3 cellular contexts compared by ENCODE assay signal in the genomic region with DNA sequence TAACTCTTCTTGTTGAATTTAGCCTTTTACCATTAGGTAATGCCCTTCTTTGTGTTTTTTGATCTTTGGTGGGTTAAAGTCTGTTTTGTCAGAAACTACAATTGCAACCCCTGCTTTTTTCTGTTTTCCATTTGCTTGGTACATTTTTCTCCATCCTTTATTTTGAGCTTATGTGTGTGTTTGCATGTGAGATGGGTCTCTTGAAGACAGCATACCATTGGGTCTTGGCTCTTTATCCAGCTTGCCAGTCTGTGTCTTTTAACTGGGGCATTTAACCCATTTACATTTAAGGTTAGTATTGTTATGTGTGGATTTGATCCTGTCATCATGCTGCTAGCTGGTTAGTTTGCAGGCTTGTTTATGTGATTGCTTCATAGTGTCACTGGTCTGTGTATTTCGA.
DNase-seq lines count a peak whose midpoint lies in the region; ATAC-seq, FAIRE-seq and TF ChIP-seq lines count a peak whose summit lies in the region.
"Not testable (repeated sequence)": the region's sequence is repeated elsewhere in the genome, so short reads cannot be mapped to it uniquely, and the experiment has no call there.

No MANE protein-coding gene starts in this region.

- not testable (repeated sequence) for H3K4me1 ChIP-seq in HEK293 (ENCODE audit: control insufficient read depth, insufficient read depth, low read length); K562 (replicated peaks in 1 of 2; ENCODE audit: control insufficient read depth in 2 of 2, insufficient read depth in 2 of 2, low read length in 2 of 2)

- not testable (repeated sequence) for TF ChIP-seq RAD21 in K562 (CRISPR knock-in tag; conservative IDR thresholded peaks at IDR 0.05 in 1 of 2, IDR thresholded peaks at IDR 0.05 in 1 of 2)

- H3K27ac ChIP-seq in HEK293 (ENCODE audit: extremely low read depth, low read depth, low read length); K562 (ENCODE audit: extremely low read depth, low read depth, low read length): not testable (repeated sequence)

- peaks cover 40% of the 10 kb centered on the region for H3K9me3 Mint-ChIP-seq in activated naive CD8-positive, alpha-beta T cell treated with anti-CD3 and anti-CD28 coated beads for 36 hours

- not testable (repeated sequence) for H3K9me3 ChIP-seq in HEK293 (ENCODE audit: control insufficient read depth, insufficient read depth, low read depth, low read length); K562 (replicated peaks; ENCODE audit: control insufficient read depth, insufficient read depth, low read depth, low read length)

- not testable (repeated sequence) for H3K9me1 ChIP-seq in K562 (ENCODE audit: control insufficient read depth, insufficient read depth, low read length)

- WGBS in K562 (ENCODE audit: insufficient coverage, low coverage, missing lambda C conversion rate), result 0% methylated on average over 1 of the region's 1 CpG

- H3K27me3 Mint-ChIP-seq in activated naive CD8-positive, alpha-beta T cell treated with anti-CD3 and anti-CD28 coated beads for 36 hours, result not testable (repeated sequence)

- not testable (repeated sequence) for H3K27me3 ChIP-seq in K562 (ENCODE audit: control insufficient read depth in 2 of 2, insufficient read depth in 2 of 2, low read length in 2 of 2)

- H2AFZ ChIP-seq in K562 (ENCODE audit: low read depth, low read length), result not testable (repeated sequence)

- H3K79me2 ChIP-seq in K562 (ENCODE audit: control insufficient read depth, insufficient read depth, low read length), result not testable (repeated sequence)

- DNase-seq in activated naive CD8-positive, alpha-beta T cell treated with anti-CD3 and anti-CD28 coated beads for 36 hours; K562 (ENCODE audit: extremely low read depth in 1 of 4, low spot score in 3 of 4): not testable (repeated sequence)

- FAIRE-seq in K562 (lab: Jason Lieb, UNC), result not testable (repeated sequence)

- H4K20me1 ChIP-seq in K562 (replicated peaks; ENCODE audit: control insufficient read depth, insufficient read depth, low read length), result not testable (repeated sequence)

- H3K4me2 ChIP-seq in K562 (ENCODE audit: insufficient read depth, low read length), result not testable (repeated sequence)

- not testable (repeated sequence) for TF ChIP-seq POLR2A in K562 (conservative IDR thresholded peaks at IDR 0.05)

- ATAC-seq in K562, result not testable (repeated sequence)

- not testable (repeated sequence) for H3K9ac ChIP-seq in K562 (ENCODE audit: insufficient read depth in 1 of 2, low read depth in 2 of 2, low read length in 2 of 2)

- H3K4me3 ChIP-seq in HEK293 (ENCODE audit: low read depth, low read length); K562: not testable (repeated sequence)

- H3K4me1 Mint-ChIP-seq in activated naive CD8-positive, alpha-beta T cell treated with anti-CD3 and anti-CD28 coated beads for 36 hours, result not testable (repeated sequence)

- not testable (repeated sequence) for TF ChIP-seq CTCF in HEK293 (tag by site-specific recombination; IDR thresholded peaks at IDR 0.05); K562 (IDR thresholded peaks at IDR 0.05 in 2 of 3, conservative IDR thresholded peaks at IDR 0.05 in 1 of 3; ENCODE audit: insufficient read depth in 2 of 3, low read depth in 1 of 3, low read length in 3 of 3)

- intact Hi-C loops in K562 (cut with micrococcal nuclease), result not testable (repeated sequence)

- not testable (repeated sequence) for TF ChIP-seq EP300 in K562 (IDR thresholded peaks at IDR 0.05; ENCODE audit: low read length)

- H3K4me3 Mint-ChIP-seq in activated naive CD8-positive, alpha-beta T cell treated with anti-CD3 and anti-CD28 coated beads for 36 hours, result not testable (repeated sequence)

- in situ Hi-C loops in K562 (cut with MboI), result not testable (repeated sequence)

- not testable (repeated sequence) for H3K36me3 Mint-ChIP-seq in activated naive CD8-positive, alpha-beta T cell treated with anti-CD3 and anti-CD28 coated beads for 36 hours

- peak overlapping the region; percentile 58 for H3K27ac Mint-ChIP-seq in activated naive CD8-positive, alpha-beta T cell treated with anti-CD3 and anti-CD28 coated beads for 36 hours

- POLR2A ChIA-PET in HEK293 (lab: Yijun Ruan, JAX); K562 (lab: Yijun Ruan, JAX): not testable (repeated sequence)

- BruUV-seq in K562 (replicated peaks; lab: Mats Ljungman, UMichigan), result not testable (repeated sequence)

- not testable (repeated sequence) for H3K36me3 ChIP-seq in HEK293 (ENCODE audit: control insufficient read depth in 2 of 2, insufficient read depth in 1 of 2, low read length in 2 of 2); K562 (ENCODE audit: control insufficient read depth, insufficient read depth, low read length)

- CTCF ChIA-PET in HEK293 (lab: Yijun Ruan, JAX); K562 (lab: Yijun Ruan, JAX; ENCODE audit: low intra/inter-chr PET ratio): not testable (repeated sequence)

TF ChIP-seq in HEK293, 187 proteins besides CTCF, POLR2A, EP300 and RAD21:
- TF ChIP-seq TRIM28 (IDR thresholded peaks at IDR 0.05; ENCODE audit: borderline replicate concordance, low read length) (peak; percentile 84; the same call in 1 of the 2 replicates), ZNF529 (tag by site-specific recombination; IDR thresholded peaks at IDR 0.05; ENCODE audit: insufficient replicate concordance) (peak; percentile 49), SETDB1 (IDR thresholded peaks at IDR 0.05; ENCODE audit: insufficient read length, low read length) (peak; percentile 97)

TF ChIP-seq in K562, 482 proteins besides CTCF, POLR2A, EP300 and RAD21:
- peak; percentile 39; the same call in 1 of the 2 replicates for TF ChIP-seq ZNF507 (tag; conservative IDR thresholded peaks at IDR 0.05)
